8 cellular contexts compared by ENCODE assay signal in the genomic region with DNA sequence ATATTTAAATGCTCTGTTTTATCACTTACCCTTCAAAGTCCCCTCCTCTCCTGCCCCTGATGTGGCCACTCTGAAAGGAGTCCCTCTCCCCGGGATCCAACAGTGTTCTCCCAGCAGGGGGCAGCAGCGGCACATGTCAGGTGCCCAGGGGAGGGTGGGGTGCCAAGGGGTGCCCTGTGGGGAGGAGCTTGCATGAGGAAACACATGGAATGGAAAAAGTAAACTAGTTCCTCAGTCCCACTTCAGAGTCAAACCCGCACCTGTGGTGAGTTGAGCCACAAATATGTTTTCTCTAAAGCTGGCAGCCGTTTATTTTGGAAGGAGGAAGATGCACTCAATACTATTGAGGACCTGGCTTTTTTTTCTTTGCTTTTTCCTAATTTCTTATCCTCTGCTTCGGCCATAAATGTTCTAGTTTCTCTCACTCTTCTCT. TPM values are rescaled to one million over a fixed set of nuclear protein-coding genes. Genes with fewer than 3 reads are reported as not detected.
DNase-seq lines count a peak whose midpoint lies in the region; ATAC-seq and TF ChIP-seq lines count a peak whose summit lies in the region.

No MANE protein-coding gene starts in this region.

- TF ChIP-seq CTCF in psoas muscle (IDR thresholded peaks at IDR 0.05) (peak; percentile 70), uterus (IDR thresholded peaks at IDR 0.05) (peak; percentile 60 to 78 (median 73))

- H3K27me3 ChIP-seq in psoas muscle (ENCODE audit: insufficient read depth in 3 of 3, low read length in 2 of 3) = no peaks in the 10 kb centered on the region
- H3K27me3 ChIP-seq in uterus = no peaks in the 10 kb centered on the region

- CTCF ChIA-PET in HEK293T (lab: Yijun Ruan, JAX) (interaction anchor here (0.5 to 1.8 kb wide), 10 partner anchors 13 to 100 kb away, joined by 3 to 7 read pairs (median 4); no protein-coding TSS in a partner anchor), T-cell (lab: Charles Lee) (interaction anchor here (0.5 to 6.4 kb wide), 31 partner anchors 8 to 135 kb away, joined by 3 to 106 read pairs (median 4); partner anchors contain the start of gene NRROS (in 1 of the 2))

- H3K9me3 Mint-ChIP-seq in T-cell = no peaks in the 10 kb centered on the region
- no peaks in the 10 kb centered on the region for H3K9me3 Mint-ChIP-seq in activated naive CD8-positive, alpha-beta T cell treated with anti-CD3 and anti-CD28 coated beads, Interleukin-2, amount 10 ng/mL, durations not matched to agents 7 days and 5 days

- H3K9me3 ChIP-seq in psoas muscle (no peaks in the 10 kb centered on the region), uterus (no peaks in the 10 kb centered on the region)

- no peaks in the 10 kb centered on the region for H3K4me1 ChIP-seq in psoas muscle
- H3K4me1 ChIP-seq in uterus = no peaks in the 10 kb centered on the region

- H3K4me3 ChIP-seq in psoas muscle (peak overlapping the region; percentile 6), uterus (no peak overlapping the region)

- H3K36me3 ChIP-seq in psoas muscle (ENCODE audit: insufficient read depth in 1 of 2, low read depth in 1 of 2) (no peaks in the 10 kb centered on the region), uterus (no peaks in the 10 kb centered on the region)

- ATAC-seq in T-cell (replicated peaks in 1 of 4) = peak; percentile 81 to 92 (median 90)
- ATAC-seq in activated naive CD8-positive, alpha-beta T cell treated with anti-CD3 and anti-CD28 coated beads, Interleukin-2, amount 10 ng/mL, durations not matched to agents 7 days and 5 days (ENCODE audit: low read depth) = peak; percentile 85
- ATAC-seq in psoas muscle = peak; percentile 61 to 89 (median 86)

- in situ Hi-C loops in G401 (cut with HindIII; ENCODE audit: low sequenced_read_pairs) = no loop called here

- POLR2A ChIA-PET in HEK293T (lab: Yijun Ruan, JAX) = interaction anchor here (1.6 kb wide), 1 partner anchor 23 kb away, joined by 8 read pairs; no protein-coding TSS in a partner anchor
- POLR2A ChIA-PET in T-cell (lab: Charles Lee) = interaction anchor here (0.6 to 1.0 kb wide), 5 partner anchors 22 to 130 kb away, joined by 3 to 8 read pairs (median 3); partner anchors contain the start of genes FBXO45 (in 1 of the 2) and PAK2 (in 1 of the 2)
- POLR2A ChIA-PET in activated naive CD8-positive, alpha-beta T cell treated with anti-CD3 and anti-CD28 coated beads, Interleukin-2, amount 10 ng/mL, durations not matched to agents 7 days and 5 days (lab: Charles Lee) = interaction anchor here (0.7 to 1.8 kb wide), 9 partner anchors 10 to 131 kb away, joined by 3 to 17 read pairs (median 4); partner anchors contain the start of genes FBXO45, NRROS, PAK2 and WDR53

- H3K27me3 Mint-ChIP-seq in T-cell = no peaks in the 10 kb centered on the region
- H3K27me3 Mint-ChIP-seq in activated naive CD8-positive, alpha-beta T cell treated with anti-CD3 and anti-CD28 coated beads, Interleukin-2, amount 10 ng/mL, durations not matched to agents 7 days and 5 days = no peaks in the 10 kb centered on the region

- H3K27ac Mint-ChIP-seq in T-cell = peak overlapping the region; percentile 88 to 92
- H3K27ac Mint-ChIP-seq in activated naive CD8-positive, alpha-beta T cell treated with anti-CD3 and anti-CD28 coated beads, Interleukin-2, amount 10 ng/mL, durations not matched to agents 7 days and 5 days = peak overlapping the region; percentile 46

- TF ChIP-seq POLR2A in uterus (IDR thresholded peaks at IDR 0.05) = no peak

- peak; percentile 58 for DNase-seq in G401 (ENCODE audit: low spot score)
- peak; percentile 79 for DNase-seq in HEK293T (ENCODE audit: extremely low spot score)
- DNase-seq in NCI-H146 treated with DMSO at 0.1 percent for 48 hours (lab: John Stamatoyannopoulos, UW; ENCODE audit: unreplicated experiment) = peak; percentile 54
- peak; percentile 75 to 98 (median 89) for DNase-seq in T-cell
- DNase-seq in activated naive CD8-positive, alpha-beta T cell treated with anti-CD3 and anti-CD28 coated beads, Interleukin-2, amount 10 ng/mL, durations not matched to agents 7 days and 5 days = peak; percentile 95
- DNase-seq in cardiac septum (ENCODE audit: low spot score) = peak; percentile 94
- peak; percentile 85 to 91 for DNase-seq in psoas muscle
- peak; percentile 64 to 74 for DNase-seq in uterus

- no peak overlapping the region for H3K27ac ChIP-seq in psoas muscle
- H3K27ac ChIP-seq in uterus = peak overlapping the region in 1 of 2 donors; percentile 57

- H3K4me1 Mint-ChIP-seq in T-cell = peaks cover 34 to 41% (median 41%) of the 10 kb centered on the region in 3 donors
- H3K4me1 Mint-ChIP-seq in activated naive CD8-positive, alpha-beta T cell treated with anti-CD3 and anti-CD28 coated beads, Interleukin-2, amount 10 ng/mL, durations not matched to agents 7 days and 5 days = peaks cover 42% of the 10 kb centered on the region

- 13 to 19% (median 16%) methylated on average over 5 of the region's 5 CpGs for WGBS in psoas muscle, 3 donors

- no peaks in the 10 kb centered on the region for H3K36me3 Mint-ChIP-seq in T-cell
- no peaks in the 10 kb centered on the region for H3K36me3 Mint-ChIP-seq in activated naive CD8-positive, alpha-beta T cell treated with anti-CD3 and anti-CD28 coated beads, Interleukin-2, amount 10 ng/mL, durations not matched to agents 7 days and 5 days

- intact Hi-C loops in cardiac septum (cut with DNase I) = loop anchor here (1.0 to 5.0 kb wide), 2 partner anchors 76 to 363 kb away; no protein-coding TSS in a partner anchor
- intact Hi-C loops in psoas muscle (cut with DNase I) = loop anchor here (1.0 to 5.0 kb wide), 2 partner anchors 76 to 78 kb away; no protein-coding TSS in a partner anchor
- intact Hi-C loops in uterus (cut with DNase I; ENCODE audit: low total_unique reads) = no loop called here

- H3K4me3 Mint-ChIP-seq in T-cell = peak overlapping the region; percentile 51 to 64 (median 59)
- H3K4me3 Mint-ChIP-seq in activated naive CD8-positive, alpha-beta T cell treated with anti-CD3 and anti-CD28 coated beads, Interleukin-2, amount 10 ng/mL, durations not matched to agents 7 days and 5 days = peak overlapping the region; percentile 64

TF ChIP-seq in HEK293T, 16 proteins besides CTCF, POLR2A, EP300 and RAD21:
- TF ChIP-seq CTBP1 (IDR thresholded peaks at IDR 0.05; ENCODE audit: borderline replicate concordance) (no peak), ELF4 (IDR thresholded peaks at IDR 0.05) (no peak), ZNF384 (IDR thresholded peaks at IDR 0.05) (no peak), L3MBTL2 (conservative IDR thresholded peaks at IDR 0.05) (no peak), FOXA1 (IDR thresholded peaks at IDR 0.05) (no peak), TARDBP (IDR thresholded peaks at IDR 0.05) (no peak), SUZ12 (IDR thresholded peaks at IDR 0.05) (no peak), ARNT (IDR thresholded peaks at IDR 0.05) (no peak), NFRKB (IDR thresholded peaks at IDR 0.05) (no peak), SP1 (IDR thresholded peaks at IDR 0.05) (no peak), FOXM1 (IDR thresholded peaks at IDR 0.05; ENCODE audit: borderline replicate concordance) (no peak), BHLHE40 (IDR thresholded peaks at IDR 0.05; ENCODE audit: borderline replicate concordance) (no peak), HDGF (IDR thresholded peaks at IDR 0.05; ENCODE audit: borderline replicate concordance) (no peak), FOXK2 (IDR thresholded peaks at IDR 0.05) (no peak), LEF1 (IDR thresholded peaks at IDR 0.05; ENCODE audit: borderline replicate concordance) (no peak), PKNOX1 (IDR thresholded peaks at IDR 0.05) (no peak)

RNA-seq across cellular contexts. Expression of gene NRROS, which starts 30.1 kb away (rescaled TPM):
- 7.1 and 11.6 TPM in 2 replicates for total RNA-seq in G401 (2014; rRNA removed; shearing (Covaris generic))
- total RNA-seq in T-cell (10 to 100 TPM in 4 of 5 donors, 1 to 10 TPM in 1; 7.6 to 16.8 (median 15.6) TPM), cardiac septum (2.6 TPM), psoas muscle (1 to 10 TPM; 1.9 to 3.0 (median 2.6) TPM), uterus (10 to 100 TPM in 1 of 4 donors, 1 to 10 TPM in 3; 6.5 to 36.8 (median 7.6) TPM)
- total RNA-seq in activated naive CD8-positive, alpha-beta T cell treated with anti-CD3 and anti-CD28 coated beads, Interleukin-2, amount 10 ng/mL, durations not matched to agents 7 days and 5 days = 10 to 100 TPM; 16.2 to 17.0 TPM
- 1 to 10 TPM in 1 of 3 donors, under 1 TPM in 2; 0.83 to 1.7 (median 0.83) TPM for polyA plus RNA-seq in psoas muscle

RNA-seq across cellular contexts. Expression of gene FBXO45, which starts 40.9 kb away (rescaled TPM):
- 19.6 and 29.2 TPM in 2 replicates for total RNA-seq in G401 (2014; rRNA removed; shearing (Covaris generic))
- total RNA-seq in T-cell = 1 to 10 TPM; 4.9 to 9.5 (median 8.2) TPM
- 10 to 100 TPM; 12.3 to 13.0 TPM for total RNA-seq in activated naive CD8-positive, alpha-beta T cell treated with anti-CD3 and anti-CD28 coated beads, Interleukin-2, amount 10 ng/mL, durations not matched to agents 7 days and 5 days
- total RNA-seq in cardiac septum = 6.4 TPM
- total RNA-seq in psoas muscle = 10 to 100 TPM; 11.0 to 21.1 (median 14.6) TPM
- polyA plus RNA-seq in psoas muscle = 10 to 100 TPM in 2 of 3 donors, 1 to 10 TPM in 1; 9.2 to 37.0 (median 20.4) TPM
- total RNA-seq in uterus = 10 to 100 TPM in 1 of 4 donors, 1 to 10 TPM in 3; 5.0 to 25.2 (median 8.9) TPM

RNA-seq across cellular contexts. Expression of gene WDR53, which starts 41.0 kb away (rescaled TPM):
- 0.49 and 2.9 TPM in 2 replicates for total RNA-seq in G401 (2014; rRNA removed; shearing (Covaris generic))
- 10 to 100 TPM; 19.2 to 29.8 (median 25.5) TPM for total RNA-seq in T-cell
- 10 to 100 TPM; 20.0 to 20.4 TPM for total RNA-seq in activated naive CD8-positive, alpha-beta T cell treated with anti-CD3 and anti-CD28 coated beads, Interleukin-2, amount 10 ng/mL, durations not matched to agents 7 days and 5 days
- 8.4 TPM for total RNA-seq in cardiac septum
- total RNA-seq in psoas muscle = 10 to 100 TPM in 2 of 4 donors, 1 to 10 TPM in 2; 4.4 to 15.9 (median 10.4) TPM
- 10 to 100 TPM in 2 of 3 donors, 1 to 10 TPM in 1; 8.5 to 18.9 (median 10.5) TPM for polyA plus RNA-seq in psoas muscle
- total RNA-seq in uterus = 10 to 100 TPM in 1 of 4 donors, 1 to 10 TPM in 2, under 1 TPM in 1; 0.26 to 10.6 (median 8.8) TPM
